In genomic region chr11:16881074-16881709, GRCh38 we compare ENCODE assay signal across 1 cellular context.
TF ChIP-seq lines count a peak whose summit lies in the region.

No MANE protein-coding gene starts in this region.

TF ChIP-seq in K562, 482 proteins besides CTCF, POLR2A, EP300 and RAD21:
- TF ChIP-seq, protein P1, sequence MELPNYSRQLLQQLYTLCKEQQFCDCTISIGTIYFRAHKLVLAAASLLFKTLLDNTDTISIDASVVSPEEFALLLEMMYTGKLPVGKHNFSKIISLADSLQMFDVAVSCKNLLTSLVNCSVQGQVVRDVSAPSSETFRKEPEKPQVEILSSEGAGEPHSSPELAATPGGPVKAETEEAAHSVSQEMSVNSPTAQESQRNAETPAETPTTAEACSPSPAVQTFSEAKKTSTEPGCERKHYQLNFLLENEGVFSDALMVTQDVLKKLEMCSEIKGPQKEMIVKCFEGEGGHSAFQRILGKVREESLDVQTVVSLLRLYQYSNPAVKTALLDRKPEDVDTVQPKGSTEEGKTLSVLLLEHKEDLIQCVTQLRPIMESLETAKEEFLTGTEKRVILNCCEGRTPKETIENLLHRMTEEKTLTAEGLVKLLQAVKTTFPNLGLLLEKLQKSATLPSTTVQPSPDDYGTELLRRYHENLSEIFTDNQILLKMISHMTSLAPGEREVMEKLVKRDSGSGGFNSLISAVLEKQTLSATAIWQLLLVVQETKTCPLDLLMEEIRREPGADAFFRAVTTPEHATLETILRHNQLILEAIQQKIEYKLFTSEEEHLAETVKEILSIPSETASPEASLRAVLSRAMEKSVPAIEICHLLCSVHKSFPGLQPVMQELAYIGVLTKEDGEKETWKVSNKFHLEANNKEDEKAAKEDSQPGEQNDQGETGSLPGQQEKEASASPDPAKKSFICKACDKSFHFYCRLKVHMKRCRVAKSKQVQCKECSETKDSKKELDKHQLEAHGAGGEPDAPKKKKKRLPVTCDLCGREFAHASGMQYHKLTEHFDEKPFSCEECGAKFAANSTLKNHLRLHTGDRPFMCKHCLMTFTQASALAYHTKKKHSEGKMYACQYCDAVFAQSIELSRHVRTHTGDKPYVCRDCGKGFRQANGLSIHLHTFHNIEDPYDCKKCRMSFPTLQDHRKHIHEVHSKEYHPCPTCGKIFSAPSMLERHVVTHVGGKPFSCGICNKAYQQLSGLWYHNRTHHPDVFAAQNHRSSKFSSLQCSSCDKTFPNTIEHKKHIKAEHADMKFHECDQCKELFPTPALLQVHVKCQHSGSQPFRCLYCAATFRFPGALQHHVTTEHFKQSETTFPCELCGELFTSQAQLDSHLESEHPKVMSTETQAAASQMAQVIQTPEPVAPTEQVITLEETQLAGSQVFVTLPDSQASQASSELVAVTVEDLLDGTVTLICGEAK (IDR thresholded peaks at IDR 0.05): no peak
- TF ChIP-seq, protein P1 (CRISPR knock-in tag; IDR thresholded peaks at IDR 0.05): no peak
- TF ChIP-seq PRPF4 (IDR thresholded peaks at IDR 0.05; ENCODE audit: insufficient read depth, low read depth, low read length, poor library complexity, severe bottlenecking) (no peak), ZNF3 (CRISPR knock-in tag; IDR thresholded peaks at IDR 0.05) (no peak), NFIC (IDR thresholded peaks at IDR 0.05) (0 out of 2 replicates have a peak, but pooled peaks have one; percentile 30), POLR3G (IDR thresholded peaks at IDR 0.05; ENCODE audit: extremely low read depth, insufficient read length, insufficient replicate concordance) (no peak), ASH1L (IDR thresholded peaks at IDR 0.05; ENCODE audit: borderline replicate concordance, low read depth, partially characterized antibody) (no peak), ZNF695 (CRISPR knock-in tag; IDR thresholded peaks at IDR 0.05) (no peak), ZNF785 (CRISPR knock-in tag; IDR thresholded peaks at IDR 0.05) (no peak), RCOR1 (IDR thresholded peaks at IDR 0.05; ENCODE audit: borderline replicate concordance in 1 of 2, low read depth in 2 of 2, low read length in 2 of 2) (0 out of 4 replicates have a peak, but pooled peaks of 1 of the 2 experiments have one; percentile 14), SMC3 (conservative IDR thresholded peaks at IDR 0.05; ENCODE audit: insufficient read depth, low read depth, low read length) (peak; percentile 48; the same call in 1 of the 2 replicates), CBFA2T2 (conservative IDR thresholded peaks at IDR 0.05) (no peak)
- TF ChIP-seq, protein P2, sequence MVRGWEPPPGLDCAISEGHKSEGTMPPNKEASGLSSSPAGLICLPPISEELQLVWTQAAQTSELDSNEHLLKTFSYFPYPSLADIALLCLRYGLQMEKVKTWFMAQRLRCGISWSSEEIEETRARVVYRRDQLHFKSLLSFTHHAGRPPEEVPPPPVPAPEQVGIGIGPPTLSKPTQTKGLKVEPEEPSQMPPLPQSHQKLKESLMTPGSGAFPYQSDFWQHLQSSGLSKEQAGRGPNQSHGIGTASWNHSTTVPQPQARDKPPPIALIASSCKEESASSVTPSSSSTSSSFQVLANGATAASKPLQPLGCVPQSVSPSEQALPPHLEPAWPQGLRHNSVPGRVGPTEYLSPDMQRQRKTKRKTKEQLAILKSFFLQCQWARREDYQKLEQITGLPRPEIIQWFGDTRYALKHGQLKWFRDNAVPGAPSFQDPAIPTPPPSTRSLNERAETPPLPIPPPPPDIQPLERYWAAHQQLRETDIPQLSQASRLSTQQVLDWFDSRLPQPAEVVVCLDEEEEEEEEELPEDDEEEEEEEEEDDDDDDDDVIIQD (CRISPR knock-in tag; IDR thresholded peaks at IDR 0.05): no peak
- TF ChIP-seq, protein P3, sequence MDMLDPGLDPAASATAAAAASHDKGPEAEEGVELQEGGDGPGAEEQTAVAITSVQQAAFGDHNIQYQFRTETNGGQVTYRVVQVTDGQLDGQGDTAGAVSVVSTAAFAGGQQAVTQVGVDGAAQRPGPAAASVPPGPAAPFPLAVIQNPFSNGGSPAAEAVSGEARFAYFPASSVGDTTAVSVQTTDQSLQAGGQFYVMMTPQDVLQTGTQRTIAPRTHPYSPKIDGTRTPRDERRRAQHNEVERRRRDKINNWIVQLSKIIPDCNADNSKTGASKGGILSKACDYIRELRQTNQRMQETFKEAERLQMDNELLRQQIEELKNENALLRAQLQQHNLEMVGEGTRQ (CRISPR knock-in tag; IDR thresholded peaks at IDR 0.05): no peak
- TF ChIP-seq, protein P4, sequence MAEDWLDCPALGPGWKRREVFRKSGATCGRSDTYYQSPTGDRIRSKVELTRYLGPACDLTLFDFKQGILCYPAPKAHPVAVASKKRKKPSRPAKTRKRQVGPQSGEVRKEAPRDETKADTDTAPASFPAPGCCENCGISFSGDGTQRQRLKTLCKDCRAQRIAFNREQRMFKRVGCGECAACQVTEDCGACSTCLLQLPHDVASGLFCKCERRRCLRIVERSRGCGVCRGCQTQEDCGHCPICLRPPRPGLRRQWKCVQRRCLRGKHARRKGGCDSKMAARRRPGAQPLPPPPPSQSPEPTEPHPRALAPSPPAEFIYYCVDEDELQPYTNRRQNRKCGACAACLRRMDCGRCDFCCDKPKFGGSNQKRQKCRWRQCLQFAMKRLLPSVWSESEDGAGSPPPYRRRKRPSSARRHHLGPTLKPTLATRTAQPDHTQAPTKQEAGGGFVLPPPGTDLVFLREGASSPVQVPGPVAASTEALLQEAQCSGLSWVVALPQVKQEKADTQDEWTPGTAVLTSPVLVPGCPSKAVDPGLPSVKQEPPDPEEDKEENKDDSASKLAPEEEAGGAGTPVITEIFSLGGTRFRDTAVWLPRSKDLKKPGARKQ (CRISPR knock-in tag; IDR thresholded peaks at IDR 0.05): no peak
- TF ChIP-seq, protein P5, sequence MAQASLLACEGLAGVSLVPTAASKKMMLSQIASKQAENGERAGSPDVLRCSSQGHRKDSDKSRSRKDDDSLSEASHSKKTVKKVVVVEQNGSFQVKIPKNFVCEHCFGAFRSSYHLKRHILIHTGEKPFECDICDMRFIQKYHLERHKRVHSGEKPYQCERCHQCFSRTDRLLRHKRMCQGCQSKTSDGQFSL (CRISPR knock-in tag; IDR thresholded peaks at IDR 0.05): peak; percentile 37; the same call in 1 of the 2 replicates
- TF ChIP-seq, protein P5 (tag; IDR thresholded peaks at IDR 0.05): peak in 1 of 2 experiments; percentile 50; a peak in 1 of 4 replicates
- TF ChIP-seq, protein P6, sequence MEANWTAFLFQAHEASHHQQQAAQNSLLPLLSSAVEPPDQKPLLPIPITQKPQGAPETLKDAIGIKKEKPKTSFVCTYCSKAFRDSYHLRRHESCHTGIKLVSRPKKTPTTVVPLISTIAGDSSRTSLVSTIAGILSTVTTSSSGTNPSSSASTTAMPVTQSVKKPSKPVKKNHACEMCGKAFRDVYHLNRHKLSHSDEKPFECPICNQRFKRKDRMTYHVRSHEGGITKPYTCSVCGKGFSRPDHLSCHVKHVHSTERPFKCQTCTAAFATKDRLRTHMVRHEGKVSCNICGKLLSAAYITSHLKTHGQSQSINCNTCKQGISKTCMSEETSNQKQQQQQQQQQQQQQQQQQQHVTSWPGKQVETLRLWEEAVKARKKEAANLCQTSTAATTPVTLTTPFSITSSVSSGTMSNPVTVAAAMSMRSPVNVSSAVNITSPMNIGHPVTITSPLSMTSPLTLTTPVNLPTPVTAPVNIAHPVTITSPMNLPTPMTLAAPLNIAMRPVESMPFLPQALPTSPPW (CRISPR knock-in tag; IDR thresholded peaks at IDR 0.05): no peak
